22 cellular contexts compared by ENCODE assay signal in the genomic region with DNA sequence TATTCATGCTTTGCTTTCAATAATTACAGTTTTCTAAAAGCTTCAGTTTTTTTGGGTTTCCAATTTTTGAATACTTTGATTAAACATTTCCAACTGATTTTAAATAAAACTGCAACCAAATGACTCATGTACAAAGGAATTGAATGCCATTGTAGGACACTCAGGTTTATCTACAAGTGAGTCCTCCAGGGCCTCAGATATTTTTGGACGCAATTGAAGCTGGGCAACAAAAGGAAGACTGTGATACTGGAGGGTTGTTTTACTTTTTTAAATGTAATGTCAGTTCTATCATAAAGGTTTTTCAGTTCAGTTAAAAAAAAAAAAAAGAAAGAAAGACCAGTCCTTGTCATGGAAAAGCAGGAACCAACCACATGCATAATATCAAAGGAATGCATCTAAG.
"Had no signal": no experiment of that assay in that cellular context is flagged by ENCODE, and none has a peak within 500 bp of the region (broad histone marks: within the 10 kb centered on the region; RNA-seq: fewer than 3 reads in every experiment).

No MANE protein-coding gene starts in this region.

- H3K4me1 ChIP-seq: adrenal gland, body of pancreas, Peyer's patch had no signal

- H3K36me3 ChIP-seq: adrenal gland, Peyer's patch had no signal

- H3K9me3 ChIP-seq: adrenal gland, body of pancreas, Peyer's patch had no signal

- DNase-seq: activated B cell treated with CpG ODN at 0.5 μM for 24 hours; activated CD4-positive, alpha-beta memory T cell treated with anti-CD3 and anti-CD28 coated beads for 36 hours; activated CD4-positive, alpha-beta T cell treated with anti-CD3 and anti-CD28 coated beads for 1 hour; activated CD4-positive, alpha-beta T cell treated with anti-CD3 and anti-CD28 coated beads, Interleukin-2, amount 10 ng/mL, durations not matched to agents 7 days and 5 days; activated CD8-positive, alpha-beta memory T cell treated with anti-CD3 and anti-CD28 coated beads for 24 hours; activated gamma-delta T cell treated with Interleukin-2 at 50 U/mL for 16 hours; activated naive CD4-positive, alpha-beta T cell treated with anti-CD3 and anti-CD28 coated beads, Interleukin-2, amount 10 ng/mL, durations not matched to agents 7 days and 5 days; activated naive CD8-positive, alpha-beta T cell treated with anti-CD3 and anti-CD28 coated beads for 36 hours; activated T-cell treated with anti-CD3 and anti-CD28 coated beads, Interleukin-2, amount 50 U/mL, for 48 hours; adrenal gland; anterior cingulate cortex; body of pancreas; cerebellar nuclear complex; MM.1S; NCI-H1105 treated with DMSO at 0.1 percent for 48 hours; NCI-H1436 treated with DMSO at 0.1 percent for 48 hours; NCI-H187; NCI-H2081; NCI-H446; NCI-H524; Peyer's patch; SHP77 had no signal

- H3K4me3 ChIP-seq: adrenal gland, body of pancreas, Peyer's patch had no signal

- H3K27ac ChIP-seq: adrenal gland, body of pancreas, Peyer's patch had no signal

- H3K27me3 ChIP-seq: adrenal gland, body of pancreas, Peyer's patch had no signal
